In the genomic region with DNA sequence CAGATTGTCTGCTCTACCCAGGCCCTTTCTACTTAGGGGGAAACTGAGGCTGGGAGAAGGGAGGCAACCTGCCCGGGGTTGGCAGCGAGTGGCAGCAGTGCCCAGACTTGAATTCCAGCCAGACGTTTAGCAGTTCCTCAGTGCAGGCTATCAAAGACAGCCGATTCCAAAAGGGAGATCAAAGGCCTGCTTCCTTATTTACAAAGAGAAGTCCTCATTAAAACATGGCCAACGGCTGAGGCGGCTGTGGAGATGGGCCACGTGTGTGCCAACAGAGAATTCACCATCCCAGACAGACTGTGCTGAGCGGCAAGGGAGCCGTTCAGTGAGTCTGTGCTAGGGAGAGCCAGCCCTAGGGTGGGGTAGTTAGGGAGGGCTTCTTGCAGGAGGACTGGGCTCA, we compare ENCODE assay signal across 2 cellular contexts.
A peak's percentile ranks its signal among the peaks of the same experiment; 100 is the strongest.
TF ChIP-seq lines count a peak whose summit lies in the region.

No MANE protein-coding gene starts in this region.

TF ChIP-seq in HCT116, 20 proteins besides CTCF, POLR2A, EP300 and RAD21:
- peak; percentile 17 for TF ChIP-seq TCF7L2 (IDR thresholded peaks at IDR 0.05; ENCODE audit: borderline replicate concordance, extremely low read depth, insufficient read depth, insufficient read length)
- TF ChIP-seq, protein P1, sequence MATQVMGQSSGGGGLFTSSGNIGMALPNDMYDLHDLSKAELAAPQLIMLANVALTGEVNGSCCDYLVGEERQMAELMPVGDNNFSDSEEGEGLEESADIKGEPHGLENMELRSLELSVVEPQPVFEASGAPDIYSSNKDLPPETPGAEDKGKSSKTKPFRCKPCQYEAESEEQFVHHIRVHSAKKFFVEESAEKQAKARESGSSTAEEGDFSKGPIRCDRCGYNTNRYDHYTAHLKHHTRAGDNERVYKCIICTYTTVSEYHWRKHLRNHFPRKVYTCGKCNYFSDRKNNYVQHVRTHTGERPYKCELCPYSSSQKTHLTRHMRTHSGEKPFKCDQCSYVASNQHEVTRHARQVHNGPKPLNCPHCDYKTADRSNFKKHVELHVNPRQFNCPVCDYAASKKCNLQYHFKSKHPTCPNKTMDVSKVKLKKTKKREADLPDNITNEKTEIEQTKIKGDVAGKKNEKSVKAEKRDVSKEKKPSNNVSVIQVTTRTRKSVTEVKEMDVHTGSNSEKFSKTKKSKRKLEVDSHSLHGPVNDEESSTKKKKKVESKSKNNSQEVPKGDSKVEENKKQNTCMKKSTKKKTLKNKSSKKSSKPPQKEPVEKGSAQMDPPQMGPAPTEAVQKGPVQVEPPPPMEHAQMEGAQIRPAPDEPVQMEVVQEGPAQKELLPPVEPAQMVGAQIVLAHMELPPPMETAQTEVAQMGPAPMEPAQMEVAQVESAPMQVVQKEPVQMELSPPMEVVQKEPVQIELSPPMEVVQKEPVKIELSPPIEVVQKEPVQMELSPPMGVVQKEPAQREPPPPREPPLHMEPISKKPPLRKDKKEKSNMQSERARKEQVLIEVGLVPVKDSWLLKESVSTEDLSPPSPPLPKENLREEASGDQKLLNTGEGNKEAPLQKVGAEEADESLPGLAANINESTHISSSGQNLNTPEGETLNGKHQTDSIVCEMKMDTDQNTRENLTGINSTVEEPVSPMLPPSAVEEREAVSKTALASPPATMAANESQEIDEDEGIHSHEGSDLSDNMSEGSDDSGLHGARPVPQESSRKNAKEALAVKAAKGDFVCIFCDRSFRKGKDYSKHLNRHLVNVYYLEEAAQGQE (IDR thresholded peaks at IDR 0.05; ENCODE audit: low read depth) = no peak
TF ChIP-seq in HCT116: peak in this region for 1.

TF ChIP-seq in H1, 55 proteins besides CTCF, POLR2A, EP300 and RAD21:
- no peak for TF ChIP-seq CREB1 (IDR thresholded peaks at IDR 0.05)
- TF ChIP-seq CHD2 (IDR thresholded peaks at IDR 0.05; ENCODE audit: low read length) = no peak
- TF ChIP-seq, protein P2, sequence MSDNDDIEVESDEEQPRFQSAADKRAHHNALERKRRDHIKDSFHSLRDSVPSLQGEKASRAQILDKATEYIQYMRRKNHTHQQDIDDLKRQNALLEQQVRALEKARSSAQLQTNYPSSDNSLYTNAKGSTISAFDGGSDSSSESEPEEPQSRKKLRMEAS (IDR thresholded peaks at IDR 0.05) = no peak
- TF ChIP-seq SRF (IDR thresholded peaks at IDR 0.05; ENCODE audit: low read depth, low read length) = no peak
- no peak for TF ChIP-seq EZH2 (IDR thresholded peaks at IDR 0.05; ENCODE audit: low read depth, low read length, severe bottlenecking)
- TF ChIP-seq CBX5 (IDR thresholded peaks at IDR 0.05; ENCODE audit: low read depth, low read length) = no peak
- no peak for TF ChIP-seq BACH1 (IDR thresholded peaks at IDR 0.05; ENCODE audit: low read length)
- no peak for TF ChIP-seq E2F6 (IDR thresholded peaks at IDR 0.05)
- TF ChIP-seq TAF7 (optimal IDR thresholded peaks at IDR 0.05; ENCODE audit: borderline replicate concordance, low read depth, low read length) = no peak
- TF ChIP-seq JUN (IDR thresholded peaks at IDR 0.05; ENCODE audit: low read depth, low read length) = no peak
- TF ChIP-seq MAFK (IDR thresholded peaks at IDR 0.05; ENCODE audit: low read depth, low read length) = no peak
- TF ChIP-seq PHF8 (conservative IDR thresholded peaks at IDR 0.05; ENCODE audit: low read depth, low read length) = no peak
- TF ChIP-seq KDM5A (IDR thresholded peaks at IDR 0.05; ENCODE audit: low read length) = no peak
- TF ChIP-seq GABPA (IDR thresholded peaks at IDR 0.05; ENCODE audit: borderline replicate concordance, insufficient read depth, low read length) = no peak
- no peak for TF ChIP-seq ZNF274 (IDR thresholded peaks at IDR 0.05; ENCODE audit: borderline replicate concordance, extremely low read depth, low read length)
- TF ChIP-seq NRF1 (IDR thresholded peaks at IDR 0.05; ENCODE audit: low read depth, low read length) = no peak
- no peak for TF ChIP-seq RBBP5 (IDR thresholded peaks at IDR 0.05; ENCODE audit: borderline replicate concordance, low read depth, low read length)
